8 cellular contexts compared by ENCODE assay signal in the genomic region with DNA sequence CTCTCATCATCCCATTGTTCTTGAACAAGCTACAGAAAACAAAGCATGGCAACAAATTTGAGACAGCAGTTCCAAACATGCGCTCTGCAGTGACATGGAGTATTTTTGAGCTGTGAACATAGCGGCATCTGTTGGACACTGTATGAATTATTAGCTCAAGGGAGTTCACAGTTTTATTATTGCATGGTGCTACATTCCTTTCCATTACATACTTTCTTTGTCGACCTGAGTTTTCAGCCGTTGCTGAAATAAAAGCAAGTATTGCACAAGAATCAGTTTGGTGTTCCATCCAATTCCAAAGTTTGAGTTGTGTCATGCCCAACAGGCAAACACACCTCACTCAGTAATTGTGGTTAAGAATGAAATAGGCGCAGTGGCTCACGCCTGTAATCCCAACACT. TPM values are rescaled to one million over a fixed set of nuclear protein-coding genes. Genes with fewer than 3 reads are reported as not detected.
DNase-seq lines count a peak whose midpoint lies in the region; ATAC-seq and TF ChIP-seq lines count a peak whose summit lies in the region.

No MANE protein-coding gene starts in this region.

- no peak for DNase-seq in left ventricle myocardium inferior
- DNase-seq in Right ventricle myocardium superior = no peak
- DNase-seq in NCI-H1092 (lab: John Stamatoyannopoulos, UW) = peak; percentile 27
- peak; percentile 49 for DNase-seq in astrocyte of the spinal cord (ENCODE audit: low read depth, low spot score)
- DNase-seq in mesendoderm = peak; percentile 7
- no peak for DNase-seq in activated CD8-positive, alpha-beta memory T cell treated with anti-CD3 and anti-CD28 coated beads, Interleukin-2, amount 50 U/mL, for 48 hours
- DNase-seq in lower leg skin (ENCODE audit: low spot score in 2 of 2) = no peak
- DNase-seq in UCSD-AML1 (lab: John Stamatoyannopoulos, UW; ENCODE audit: unreplicated experiment) = no peak

- in situ Hi-C loops in astrocyte of the spinal cord (cut with HindIII; ENCODE audit: low sequenced_read_pairs) = no loop called here

- TF ChIP-seq CTCF in left ventricle myocardium inferior (IDR thresholded peaks at IDR 0.05; ENCODE audit: borderline replicate concordance) (peak; percentile 38), astrocyte of the spinal cord (IDR thresholded peaks at IDR 0.05; ENCODE audit: low read depth, low read length) (peak; percentile 42), lower leg skin (IDR thresholded peaks at IDR 0.05) (no peak)

- H2BK5ac ChIP-seq in mesendoderm (ENCODE audit: low read length) = no peak overlapping the region

- no peak overlapping the region for H3K4me3 ChIP-seq in left ventricle myocardium inferior
- no peak overlapping the region for H3K4me3 ChIP-seq in astrocyte of the spinal cord (ENCODE audit: low read depth, low read length)
- no peak overlapping the region for H3K4me3 ChIP-seq in mesendoderm (ENCODE audit: low read length)
- H3K4me3 ChIP-seq in lower leg skin (ENCODE audit: low read depth, poor library complexity, severe bottlenecking) = no peak overlapping the region

- no peak overlapping the region for H4K5ac ChIP-seq in mesendoderm (ENCODE audit: low read length)

- H3K27me3 ChIP-seq in left ventricle myocardium inferior (ENCODE audit: low read depth) (no peaks in the 10 kb centered on the region), mesendoderm (ENCODE audit: insufficient read depth, low read length, poor library complexity) (no peaks in the 10 kb centered on the region)

- H3K4ac ChIP-seq in mesendoderm (ENCODE audit: low read depth, low read length) = no peak overlapping the region

- H2BK120ac ChIP-seq in mesendoderm (ENCODE audit: low read depth, low read length) = no peak overlapping the region

- H2AK5ac ChIP-seq in mesendoderm (ENCODE audit: low read length) = no peak overlapping the region

- no peak overlapping the region for H3K18ac ChIP-seq in mesendoderm (ENCODE audit: low read length)

- H3K4me1 ChIP-seq in left ventricle myocardium inferior (peaks cover 7% of the 10 kb centered on the region), mesendoderm (ENCODE audit: control insufficient read depth, low read depth, low read length) (no peaks in the 10 kb centered on the region)

- no peaks in the 10 kb centered on the region for H3K9me3 ChIP-seq in left ventricle myocardium inferior (replicated peaks)

- no CpG with 5 or more reads among the region's 6 CpGs for WGBS in mesendoderm (ENCODE audit: extremely low coverage, insufficient coverage, low lambda C conversion rate)
- 36 to 38% methylated on average over 6 of the region's 6 CpGs for WGBS in lower leg skin, 2 donors

- no peak overlapping the region for H3K56ac ChIP-seq in mesendoderm (ENCODE audit: low read length)

- H2BK15ac ChIP-seq in mesendoderm (replicated peaks; ENCODE audit: low read depth) = no peak overlapping the region

- no peak for ATAC-seq in Right ventricle myocardium superior (ENCODE audit: poor library complexity)

- no peak overlapping the region for H3K9ac ChIP-seq in mesendoderm (ENCODE audit: low read length)

- no peak overlapping the region for H3K27ac ChIP-seq in left ventricle myocardium inferior (replicated peaks)
- H3K27ac ChIP-seq in mesendoderm (ENCODE audit: low read depth, low read length) = no peak overlapping the region

- no peaks in the 10 kb centered on the region for H3K36me3 ChIP-seq in left ventricle myocardium inferior
- no peaks in the 10 kb centered on the region for H3K36me3 ChIP-seq in mesendoderm (ENCODE audit: control insufficient read depth, insufficient read depth, low read length)

- intact Hi-C loops in left ventricle myocardium inferior (cut with micrococcal nuclease) (no loop called here), Right ventricle myocardium superior (cut with DNase I) (no loop called here), lower leg skin (cut with DNase I; ENCODE audit: low total_unique reads) (no loop called here)

- TF ChIP-seq POLR2A in lower leg skin (IDR thresholded peaks at IDR 0.05) = no peak

- no peak overlapping the region for H4K8ac ChIP-seq in mesendoderm (ENCODE audit: low read depth, low read length)

- no peaks in the 10 kb centered on the region for H3K79me2 ChIP-seq in mesendoderm (ENCODE audit: control insufficient read depth, insufficient read depth, low read length)

- H3K23ac ChIP-seq in mesendoderm (ENCODE audit: low read length) = no peak overlapping the region

- no peak overlapping the region for H3K4me2 ChIP-seq in mesendoderm (ENCODE audit: low read length)

- no peaks in the 10 kb centered on the region for H3K79me1 ChIP-seq in mesendoderm (ENCODE audit: low read length)

RNA-seq across cellular contexts. Expression of gene METTL21C, which starts 30.1 kb away (rescaled TPM):
- total RNA-seq in left ventricle myocardium inferior (not detected), Right ventricle myocardium superior (not detected), lower leg skin (not detected)
- polyA plus RNA-seq in mesendoderm (2013, experiment 1 of 2) = not detected
- polyA plus RNA-seq in mesendoderm (2013, experiment 2 of 2) = not detected

RNA-seq across cellular contexts. Expression of gene TEX30, which starts 48.7 kb away (rescaled TPM):
- total RNA-seq in left ventricle myocardium inferior = 8.1 TPM
- 7.8 TPM for total RNA-seq in Right ventricle myocardium superior
- polyA plus RNA-seq in mesendoderm (2013, experiment 1 of 2) = 9.9 TPM
- 10.2 TPM for polyA plus RNA-seq in mesendoderm (2013, experiment 2 of 2)
- 1 to 10 TPM; 6.5 to 10.0 (median 7.9) TPM for total RNA-seq in lower leg skin

Comparison
In these comparisons a context has a peak if more than half of its experiments do, and no peak if none do; other contexts are left out.
1. DNase-seq: peak in NCI-H1092 (single experiment), astrocyte of the spinal cord (single experiment) and mesendoderm (single experiment); none in left ventricle myocardium inferior (single experiment), Right ventricle myocardium superior (single experiment), activated CD8-positive, alpha-beta memory T cell treated with anti-CD3 and anti-CD28 coated beads, Interleukin-2, amount 50 U/mL, for 48 hours (single experiment), lower leg skin (0 of 2) and UCSD-AML1 (single experiment).
2. CTCF ChIP-seq: peak in left ventricle myocardium inferior (single experiment) and astrocyte of the spinal cord (single experiment); none in lower leg skin (0 of 3).